ENCODE assay signal across 21 cellular contexts in genomic region chr3:24272408-24272807, GRCh38.
"Had no signal": no experiment of that assay in that cellular context is flagged by ENCODE, and none has a peak within 500 bp of the region (broad histone marks: within the 10 kb centered on the region; RNA-seq: fewer than 3 reads in every experiment).

No MANE protein-coding gene starts in this region.

- H3K27me3 ChIP-seq: adrenal gland, neutrophil, ovary, stomach, suprapubic skin, transverse colon had no signal

- DNase-seq: activated CD4-positive, alpha-beta T cell treated with anti-CD3 and anti-CD28 coated beads, Interleukin-2, amount 50 U/mL, for 4 hours; activated CD8-positive, alpha-beta memory T cell treated with anti-CD3 and anti-CD28 coated beads, Interleukin-2, amount 50 U/mL, for 48 hours; activated naive CD4-positive, alpha-beta T cell; activated T-cell treated with anti-CD3 and anti-CD28 coated beads, Interleukin-2, amount 50 U/mL, for 4 hours; adrenal gland; cortex of kidney; endodermal cell; foreskin fibroblast; hippocampal formation; mesenchymal stem cell; ovary; psoas muscle; right cardiac atrium; stimulated activated CD4-positive, alpha-beta T cell treated with anti-CD3 and anti-CD28 coated beads, Interleukin-2, amount 100 ng/mL, for 24 hours; stomach; transverse colon had no signal

- ATAC-seq: activated T-cell treated with anti-CD3 and anti-CD28 coated beads, Interleukin-2, amount 50 U/mL, for 4 hours; psoas muscle; right cardiac atrium; stimulated activated effector memory CD8-positive, alpha-beta T cell treated with anti-CD3 and anti-CD28 coated beads, Interleukin-12 subunit alpha, Interleukin-12 subunit beta, amount 100 ng/mL, for 72 hours had no signal

- H3K27ac ChIP-seq: adrenal gland, cardiac muscle cell, neutrophil, ovary, psoas muscle, skin epidermis, suprapubic skin, transverse colon had no signal

- H3K36me3 ChIP-seq: adrenal gland, cardiac muscle cell, neutrophil, ovary, stomach, suprapubic skin, transverse colon had no signal

- H3K9me3 ChIP-seq: adrenal gland, neutrophil, ovary, psoas muscle, stomach, suprapubic skin, transverse colon had no signal

- H3K4me1 ChIP-seq: adrenal gland, suprapubic skin had no signal

- H3K4me3 ChIP-seq: adrenal gland, cardiac muscle cell, ovary, psoas muscle, skin epidermis, stomach, suprapubic skin, transverse colon had no signal
